17 cellular contexts compared by ENCODE assay signal in genomic region chr5:79173626-79174025, GRCh38.
A peak's percentile ranks its signal among the peaks of the same experiment; 100 is the strongest.
DNase-seq lines count a peak whose midpoint lies in the region; ATAC-seq and TF ChIP-seq lines count a peak whose summit lies in the region.
"Had no signal": no experiment of that assay in that cellular context is flagged by ENCODE, and none has a peak within 500 bp of the region (broad histone marks: within the 10 kb centered on the region; RNA-seq: fewer than 3 reads in every experiment).

No MANE protein-coding gene starts in this region.

- H3K4me1 Mint-ChIP-seq in activated CD4-positive, alpha-beta T cell treated with anti-CD3 and anti-CD28 coated beads for 36 hours, result no peaks in the 10 kb centered on the region

- H3K27me3 Mint-ChIP-seq in activated CD4-positive, alpha-beta T cell treated with anti-CD3 and anti-CD28 coated beads for 36 hours, result peaks cover 3% of the 10 kb centered on the region

- H3K9ac ChIP-seq in PC-3 (ENCODE audit: low read length) (peak overlapping the region; percentile 33; the same call in 1 of the 2 replicates), liver (ENCODE audit: low read depth in 1 of 2, low read length in 2 of 2) (no peak overlapping the region)

- CTCF ChIA-PET in PC-3 (lab: Charles Lee), result interaction anchor here (1.0 kb wide), 1 partner anchor 40 kb away, joined by 4 read pairs; no protein-coding TSS in a partner anchor
- CTCF ChIA-PET in activated CD4-positive, alpha-beta T cell treated with anti-CD3 and anti-CD28 coated beads for 36 hours (lab: Charles Lee), result no interaction called here

- H3K4me2 ChIP-seq in PC-3 (ENCODE audit: low read length), result peak overlapping the region; percentile 47

- H3K36me3 Mint-ChIP-seq in activated CD4-positive, alpha-beta T cell treated with anti-CD3 and anti-CD28 coated beads for 36 hours (ENCODE audit: low read depth), result no peaks in the 10 kb centered on the region

- no TSS peak for BruUV-seq in PC-3 (replicated peaks; lab: Mats Ljungman, UMichigan)

- H3K9me2 ChIP-seq in PC-3 (replicated peaks; ENCODE audit: low read length), result no peaks in the 10 kb centered on the region

- TF ChIP-seq CTCF in PC-3 (conservative IDR thresholded peaks at IDR 0.05; ENCODE audit: low read depth, low read length) (no peak), liver (IDR thresholded peaks at IDR 0.05; ENCODE audit: low read depth, low read length, missing input control) (no peak)

- H3K4me3 ChIP-seq in PC-3 (ENCODE audit: low read length), result no peak overlapping the region
- H3K4me3 ChIP-seq in liver (ENCODE audit: low read depth in 1 of 3, low read length in 3 of 3), result no peak overlapping the region
- H3K4me3 ChIP-seq: ovary, thoracic aorta had no signal

- H3K36me3 ChIP-seq in PC-3 (ENCODE audit: low read depth, low read length) (no peaks in the 10 kb centered on the region), liver (ENCODE audit: control insufficient read depth in 4 of 4, insufficient read depth in 3 of 4, low read depth in 1 of 4, low read length in 3 of 4) (no peaks in the 10 kb centered on the region)
- H3K36me3 ChIP-seq: ovary, thoracic aorta, WERI-Rb-1 had no signal

- POLR2A ChIA-PET in PC-3 (lab: Charles Lee; ENCODE audit: unreplicated experiment), result no interaction called here
- POLR2A ChIA-PET in activated CD4-positive, alpha-beta T cell treated with anti-CD3 and anti-CD28 coated beads for 36 hours (lab: Charles Lee), result no interaction called here

- no peaks in the 10 kb centered on the region for H4K20me1 ChIP-seq in PC-3 (ENCODE audit: low read length)

- H3K27me3 ChIP-seq in PC-3 (ENCODE audit: low read length) (no peaks in the 10 kb centered on the region), liver (ENCODE audit: control insufficient read depth in 4 of 4, insufficient read depth in 4 of 4, low read length in 3 of 4) (no peaks in the 10 kb centered on the region)
- H3K27me3 ChIP-seq: ovary had no signal

- H3K27ac Mint-ChIP-seq in activated CD4-positive, alpha-beta T cell treated with anti-CD3 and anti-CD28 coated beads for 36 hours, result no peak overlapping the region
- H3K27ac Mint-ChIP-seq: endodermal cell had no signal

- DNase-seq in DMS79 (lab: John Stamatoyannopoulos, UW) (peak; percentile 31), NCI-H1417 (lab: John Stamatoyannopoulos, UW) (peak; percentile 15 to 70 (median 58)), PC-3 (peak; percentile 85), SHP77 (lab: John Stamatoyannopoulos, UW) (no peak), DMS 273 (lab: John Stamatoyannopoulos, UW; ENCODE audit: unreplicated experiment) (no peak)
- DNase-seq in activated CD4-positive, alpha-beta T cell treated with anti-CD3 and anti-CD28 coated beads for 36 hours, result no peak
- DNase-seq: DMS 273 treated with DMSO at 0.1 percent for 48 hours, endodermal cell, left cardiac atrium, NCI-H524, ovary, RPMI8226, small intestine, WERI-Rb-1 had no signal

- TF ChIP-seq RAD21 in liver (IDR thresholded peaks at IDR 0.05), result no peak

- peak overlapping the region; percentile 82 for H3K27ac ChIP-seq in PC-3 (ENCODE audit: low read length)
- no peak overlapping the region for H3K27ac ChIP-seq in liver (ENCODE audit: low read depth in 1 of 2, low read length in 2 of 2)
- H3K27ac ChIP-seq: ovary, thoracic aorta, WERI-Rb-1 had no signal

- no peaks in the 10 kb centered on the region for H3K9me3 Mint-ChIP-seq in activated CD4-positive, alpha-beta T cell treated with anti-CD3 and anti-CD28 coated beads for 36 hours (ENCODE audit: low read depth)
- H3K9me3 Mint-ChIP-seq: endodermal cell had no signal

- WGBS in liver, result 83% methylated on average over 6 of the region's 6 CpGs

- no peak overlapping the region for H2AFZ ChIP-seq in PC-3 (ENCODE audit: low read length)

- no peak overlapping the region for H3K4me3 Mint-ChIP-seq in activated CD4-positive, alpha-beta T cell treated with anti-CD3 and anti-CD28 coated beads for 36 hours
- H3K4me3 Mint-ChIP-seq: endodermal cell had no signal

- H3K4me1 ChIP-seq in PC-3 (ENCODE audit: insufficient read depth, low read length), result peaks cover 39% of the 10 kb centered on the region
- H3K4me1 ChIP-seq in liver (ENCODE audit: control insufficient read depth in 4 of 4, insufficient read depth in 4 of 4, low read length in 3 of 4), result peaks cover 0 to 3% (median 0%) of the 10 kb centered on the region in 4 donors

- ATAC-seq in PC-3, result peak; percentile 94
- no peak for ATAC-seq in activated CD4-positive, alpha-beta T cell treated with anti-CD3 and anti-CD28 coated beads for 36 hours
- no peak for ATAC-seq in HG03196 (IDR thresholded peaks at IDR 0.05; ENCODE audit: unreplicated experiment)
- ATAC-seq: left cardiac atrium had no signal

- no peaks in the 10 kb centered on the region for H3K79me2 ChIP-seq in PC-3 (ENCODE audit: low read length)

- H3K9me3 ChIP-seq in PC-3 (ENCODE audit: low read length), result no peaks in the 10 kb centered on the region
- no peaks in the 10 kb centered on the region for H3K9me3 ChIP-seq in liver (ENCODE audit: control insufficient read depth in 4 of 4, low read length in 3 of 4)
- H3K9me3 ChIP-seq: ovary, thoracic aorta had no signal

- H3F3A ChIP-seq in PC-3 (ENCODE audit: low read length, unreplicated experiment), result no peaks in the 10 kb centered on the region

- intact Hi-C loops in PC-3 (cut with micrococcal nuclease), result no loop called here
- intact Hi-C loops in activated CD4-positive, alpha-beta T cell treated with anti-CD3 and anti-CD28 coated beads for 36 hours (cut with DNase I, micrococcal nuclease), result no loop called here

TF ChIP-seq in liver, 16 proteins besides CTCF, POLR2A, EP300 and RAD21:
- TF ChIP-seq ZBTB33 (IDR thresholded peaks at IDR 0.05) (no peak), MAX (IDR thresholded peaks at IDR 0.05) (no peak), RXRA (IDR thresholded peaks at IDR 0.05) (no peak), SP1 (IDR thresholded peaks at IDR 0.05) (no peak), HNF4G (IDR thresholded peaks at IDR 0.05) (no peak), GABPA (IDR thresholded peaks at IDR 0.05 in 1 of 2, conservative IDR thresholded peaks at IDR 0.05 in 1 of 2) (no peak), ATF3 (IDR thresholded peaks at IDR 0.05) (no peak), FOXA2 (IDR thresholded peaks at IDR 0.05) (peak; percentile 48)

Comparison
In these comparisons a context has a peak if more than half of its experiments do, and no peak if none do; other contexts are left out.
1. DNase-seq: peak in DMS79 (single experiment), NCI-H1417 (3 of 3) and PC-3 (single experiment); none in SHP77 (0 of 2), activated CD4-positive, alpha-beta T cell treated with anti-CD3 and anti-CD28 coated beads for 36 hours (single experiment) and DMS 273 (single experiment).